In genomic region chr1:39026947-39027507, GRCh38 we compare ENCODE assay signal across 2 cellular contexts.
TF ChIP-seq lines count a peak whose summit lies in the region.

No MANE protein-coding gene starts in this region.

TF ChIP-seq in SK-N-SH, 30 proteins besides CTCF, POLR2A, EP300 and RAD21 (continued from another document):
- TF ChIP-seq REST (IDR thresholded peaks at IDR 0.05; ENCODE audit: low read depth, low read length) (no peak), MEF2A (IDR thresholded peaks at IDR 0.05; ENCODE audit: borderline replicate concordance, low read depth) (no peak), PBX3 (IDR thresholded peaks at IDR 0.05) (no peak), NRF1 (IDR thresholded peaks at IDR 0.05; ENCODE audit: low read depth, low read length) (no peak)
TF ChIP-seq in SK-N-SH: peak in this region for 0.

TF ChIP-seq in SK-N-SH treated with all-trans-retinoic acid at 6 μM for 48 hours, 23 proteins besides CTCF, POLR2A, EP300 and RAD21 (continued from another document):
- no peak for TF ChIP-seq CREB5 (CRISPR knock-in tag; IDR thresholded peaks at IDR 0.05; ENCODE audit: low read depth)
- no peak for TF ChIP-seq ZNF70 (CRISPR knock-in tag; IDR thresholded peaks at IDR 0.05)
- no peak for TF ChIP-seq GLIS3 (CRISPR knock-in tag; IDR thresholded peaks at IDR 0.05)
